Comparison of ENCODE assay signal across 8 cellular contexts in genomic region chr20:44471481-44471882, GRCh38. TPM values are rescaled to one million over a fixed set of nuclear protein-coding genes. Genes with fewer than 3 reads are reported as not detected.
A peak's percentile ranks its signal among the peaks of the same experiment; 100 is the strongest.
DNase-seq lines count a peak whose midpoint lies in the region; ATAC-seq and TF ChIP-seq lines count a peak whose summit lies in the region.

No MANE protein-coding gene starts in this region.

- H3K4me3 ChIP-seq in GM06990 (replicated peaks; ENCODE audit: low read depth, low read length) (no peak overlapping the region), OCI-LY7 (ENCODE audit: low read depth, low read length, poor library complexity, severe bottlenecking) (no peak overlapping the region), epithelial cell of proximal tubule (ENCODE audit: low read depth, low read length) (no peak overlapping the region)

- POLR2A ChIA-PET in OCI-LY7 (lab: Charles Lee) = interaction anchor here (1.1 kb wide), 1 partner anchor 133 kb away, joined by 5 read pairs; no protein-coding TSS in a partner anchor

- no peak for ATAC-seq in activated T-cell treated with anti-CD3 and anti-CD28 coated beads, Interleukin-2, amount 50 U/mL, for 72 hours (replicated peaks in 1 of 2)
- no peak for ATAC-seq in HG03460 (IDR thresholded peaks at IDR 0.05; ENCODE audit: unreplicated experiment)

- H3K27ac ChIP-seq in OCI-LY7 (ENCODE audit: low read depth, low read length, poor library complexity, severe bottlenecking) = no peak overlapping the region

- H3K36me3 ChIP-seq in GM06990 (ENCODE audit: control insufficient read depth, insufficient read depth, low read length) = no peaks in the 10 kb centered on the region
- no peaks in the 10 kb centered on the region for H3K36me3 ChIP-seq in OCI-LY7 (ENCODE audit: insufficient read depth, low read length)

- TF ChIP-seq CTCF in GM06990 (IDR thresholded peaks at IDR 0.05; ENCODE audit: insufficient read depth, low read length, poor library complexity, severe bottlenecking) (peak; percentile 11), OCI-LY7 (conservative IDR thresholded peaks at IDR 0.05; ENCODE audit: low read length) (peak; percentile 42), epithelial cell of proximal tubule (conservative IDR thresholded peaks at IDR 0.05; ENCODE audit: low read depth, low read length) (peak; percentile 79)

- H3K4me3 Mint-ChIP-seq in activated T-cell treated with anti-CD3 and anti-CD28 coated beads, Interleukin-2, amount 50 U/mL, for 72 hours = no peak overlapping the region
- no peak overlapping the region for H3K4me3 Mint-ChIP-seq in activated T-cell treated with anti-CD3 and anti-CD28 coated beads, Interleukin-2, amount 50 U/mL, for 24 hours

- H3K27me3 Mint-ChIP-seq in activated T-cell treated with anti-CD3 and anti-CD28 coated beads, Interleukin-2, amount 50 U/mL, for 72 hours (ENCODE audit: low read depth) = no peaks in the 10 kb centered on the region
- no peaks in the 10 kb centered on the region for H3K27me3 Mint-ChIP-seq in activated T-cell treated with anti-CD3 and anti-CD28 coated beads, Interleukin-2, amount 50 U/mL, for 24 hours

- CTCF ChIA-PET in OCI-LY7 (lab: Charles Lee; ENCODE audit: unreplicated experiment) = no interaction called here

- peaks cover 9% of the 10 kb centered on the region for H3K4me1 ChIP-seq in OCI-LY7 (ENCODE audit: insufficient read depth, low read length, poor library complexity, severe bottlenecking)

- peaks cover 6% of the 10 kb centered on the region; the same call in 1 of the 2 replicates for H3K79me2 ChIP-seq in OCI-LY7 (ENCODE audit: insufficient read depth, low read depth, low read length)

- no peak overlapping the region for H3K27ac Mint-ChIP-seq in activated T-cell treated with anti-CD3 and anti-CD28 coated beads, Interleukin-2, amount 50 U/mL, for 72 hours
- H3K27ac Mint-ChIP-seq in activated T-cell treated with anti-CD3 and anti-CD28 coated beads, Interleukin-2, amount 50 U/mL, for 24 hours = no peak overlapping the region

- H2AFZ ChIP-seq in OCI-LY7 (ENCODE audit: low read length) = no peak overlapping the region

- intact Hi-C loops in OCI-LY7 (cut with micrococcal nuclease; ENCODE audit: unreplicated experiment) = no loop called here

- no peak overlapping the region for H3K4me2 ChIP-seq in OCI-LY7 (ENCODE audit: low read length)

- DNase-seq in GM06990 (ENCODE audit: extremely low read depth, insufficient read length) = no peak
- no peak for DNase-seq in OCI-LY7 (ENCODE audit: low spot score)
- DNase-seq in epithelial cell of proximal tubule (ENCODE audit: low read depth) = no peak
- peak; percentile 70 for DNase-seq in renal cortical epithelial cell (ENCODE audit: low read depth)
- no peak for DNase-seq in activated T-cell treated with anti-CD3 and anti-CD28 coated beads, Interleukin-2, amount 50 U/mL, for 72 hours
- no peak for DNase-seq in NCI-H2081 treated with DMSO at 0.1 percent for 48 hours (lab: John Stamatoyannopoulos, UW)
- no peak for DNase-seq in activated T-cell treated with anti-CD3 and anti-CD28 coated beads, Interleukin-2, amount 50 U/mL, for 24 hours

- no peaks in the 10 kb centered on the region for H3K9me3 Mint-ChIP-seq in activated T-cell treated with anti-CD3 and anti-CD28 coated beads, Interleukin-2, amount 50 U/mL, for 72 hours
- no peaks in the 10 kb centered on the region for H3K9me3 Mint-ChIP-seq in activated T-cell treated with anti-CD3 and anti-CD28 coated beads, Interleukin-2, amount 50 U/mL, for 24 hours

- H3K9me2 ChIP-seq in OCI-LY7 (ENCODE audit: insufficient read depth, low read length) = no peaks in the 10 kb centered on the region

- no peaks in the 10 kb centered on the region for H4K20me1 ChIP-seq in OCI-LY7 (ENCODE audit: insufficient read depth, low read length)

- no peaks in the 10 kb centered on the region for H3K9me3 ChIP-seq in OCI-LY7 (ENCODE audit: low read length)

- H3K27me3 ChIP-seq in GM06990 (replicated peaks; ENCODE audit: control insufficient read depth, insufficient read depth, low read length) = no peaks in the 10 kb centered on the region

- BruUV-seq in OCI-LY7 (replicated peaks; lab: Mats Ljungman, UMichigan) = no TSS peak

- H3K36me3 Mint-ChIP-seq in activated T-cell treated with anti-CD3 and anti-CD28 coated beads, Interleukin-2, amount 50 U/mL, for 72 hours (ENCODE audit: insufficient read depth in 2 of 2) = no peaks in the 10 kb centered on the region
- H3K36me3 Mint-ChIP-seq in activated T-cell treated with anti-CD3 and anti-CD28 coated beads, Interleukin-2, amount 50 U/mL, for 24 hours (ENCODE audit: low read depth) = peaks cover 8% of the 10 kb centered on the region

- peaks cover 15% of the 10 kb centered on the region for H3K4me1 Mint-ChIP-seq in activated T-cell treated with anti-CD3 and anti-CD28 coated beads, Interleukin-2, amount 50 U/mL, for 72 hours (ENCODE audit: low read depth)
- peaks cover 13% of the 10 kb centered on the region for H3K4me1 Mint-ChIP-seq in activated T-cell treated with anti-CD3 and anti-CD28 coated beads, Interleukin-2, amount 50 U/mL, for 24 hours (ENCODE audit: low read depth)

RNA-seq across cellular contexts. Expression of gene TTPAL, which starts 4.2 kb away (rescaled TPM):
- 3.2 and 5.6 TPM in 2 replicates for total RNA-seq in OCI-LY7 (2014; rRNA removed; shearing (Covaris generic))
- total RNA-seq in OCI-LY7 (2022) = 18.8 and 19.8 TPM in 2 replicates
- 7.9 and 11.0 TPM in 2 replicates for total RNA-seq in epithelial cell of proximal tubule
- 11.5 and 19.0 TPM in 2 replicates for total RNA-seq in renal cortical epithelial cell
- total RNA-seq in activated T-cell treated with anti-CD3 and anti-CD28 coated beads, Interleukin-2, amount 50 U/mL, for 72 hours = 10 to 100 TPM; 15.9 to 21.0 TPM

RNA-seq across cellular contexts. Expression of gene SERINC3, which starts 50.4 kb away (rescaled TPM):
- 19.3 and 24.4 TPM in 2 replicates for total RNA-seq in OCI-LY7 (2014; rRNA removed; shearing (Covaris generic))
- total RNA-seq in OCI-LY7 (2022) (55.4 and 62.7 TPM in 2 replicates), epithelial cell of proximal tubule (36.6 and 43.3 TPM in 2 replicates), renal cortical epithelial cell (87.8 and 93.4 TPM in 2 replicates)
- 10 to 100 TPM; 85.6 to 100.0 TPM for total RNA-seq in activated T-cell treated with anti-CD3 and anti-CD28 coated beads, Interleukin-2, amount 50 U/mL, for 72 hours

Comparison
In these comparisons a context has a peak if more than half of its experiments do, and no peak if none do; other contexts are left out.
1. CTCF ChIP-seq: peak in every context shown above with its lines; median percentile 79 in epithelial cell of proximal tubule; 42 in OCI-LY7; 11 in GM06990.